15 cellular contexts compared by ENCODE assay signal in the genomic region with DNA sequence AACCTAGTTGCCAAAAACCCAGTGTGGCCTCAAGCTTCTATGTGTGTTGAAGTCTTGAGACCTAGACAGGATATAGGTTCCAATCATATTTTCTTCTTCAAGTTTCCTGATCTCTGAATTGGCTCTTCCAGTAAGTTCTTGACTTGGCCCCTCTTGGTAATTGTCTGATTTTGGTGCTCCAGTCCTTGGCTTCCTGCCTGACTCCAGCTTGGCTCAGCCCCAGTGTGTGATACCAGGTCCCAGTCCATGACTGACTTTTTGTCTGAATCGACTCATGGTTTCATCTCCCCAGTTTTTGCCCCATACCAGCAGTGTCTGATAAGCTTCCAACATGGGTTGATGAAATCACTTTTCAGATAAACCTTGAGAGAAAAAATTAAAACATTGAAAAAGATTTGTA.
DNase-seq lines count a peak whose midpoint lies in the region; ATAC-seq and TF ChIP-seq lines count a peak whose summit lies in the region.
"Had no signal": no experiment of that assay in that cellular context is flagged by ENCODE, and none has a peak within 500 bp of the region (broad histone marks: within the 10 kb centered on the region; RNA-seq: fewer than 3 reads in every experiment).

No MANE protein-coding gene starts in this region.

- no peak overlapping the region for H3K27ac ChIP-seq in right atrium auricular region
- H3K27ac ChIP-seq in testis = no peak overlapping the region
- H3K27ac ChIP-seq: C4-2B, neural progenitor cell, thoracic aorta had no signal

- DNase-seq in Right ventricle myocardium inferior (ENCODE audit: missing footprints) = peak; percentile 76
- DNase-seq in right atrium auricular region (ENCODE audit: low spot score) = no peak
- DNase-seq in cardiac fibroblast (ENCODE audit: low read depth in 2 of 2) = peak; percentile 57 to 78
- peak; percentile 74 for DNase-seq in left cardiac atrium
- DNase-seq in testis = peak; percentile 59
- no peak for DNase-seq in activated gamma-delta T cell treated with Interleukin-2 at 50 U/mL for 16 hours
- DNase-seq in MV-4-11 (lab: John Stamatoyannopoulos, UW) = no peak
- DNase-seq in NCI-H2171 (lab: John Stamatoyannopoulos, UW) = no peak
- DNase-seq: activated CD4-positive, alpha-beta T cell treated with anti-CD3 and anti-CD28 coated beads for 4 hours; GOT3; NCI-H187; RPMI8226 had no signal

- TF ChIP-seq CTCF in right atrium auricular region (IDR thresholded peaks at IDR 0.05) (no peak), cardiac fibroblast (IDR thresholded peaks at IDR 0.05; ENCODE audit: low read depth, low read length) (no peak), testis (IDR thresholded peaks at IDR 0.05) (no peak)

- no peaks in the 10 kb centered on the region for H3K9me3 ChIP-seq in right atrium auricular region
- H3K9me3 ChIP-seq in testis = no peaks in the 10 kb centered on the region
- H3K9me3 ChIP-seq: thoracic aorta had no signal

- 40 to 50% methylated on average over 1 of the region's 1 CpG for WGBS in testis, 2 donors

- H3K36me3 ChIP-seq in right atrium auricular region (no peaks in the 10 kb centered on the region), testis (ENCODE audit: low read depth, missing control alignments) (no peaks in the 10 kb centered on the region)
- H3K36me3 ChIP-seq: neural progenitor cell, thoracic aorta had no signal

- intact Hi-C loops in Right ventricle myocardium inferior (cut with DNase I) = no loop called here
- intact Hi-C loops in left cardiac atrium (cut with DNase I) = no loop called here
- intact Hi-C loops in testis (cut with DNase I; ENCODE audit: low total_unique reads) = no loop called here

- H3K4me1 ChIP-seq in right atrium auricular region (peaks cover 0 to 8% of the 10 kb centered on the region in 2 donors), testis (peaks cover 10% of the 10 kb centered on the region)
- H3K4me1 ChIP-seq: neural progenitor cell had no signal

- H3K4me3 ChIP-seq in right atrium auricular region (no peak overlapping the region), cardiac fibroblast (replicated peaks in 1 of 2; ENCODE audit: low read depth in 2 of 2, low read length in 2 of 2) (no peak overlapping the region), testis (no peak overlapping the region)
- H3K4me3 ChIP-seq: neural progenitor cell, thoracic aorta had no signal

- no peak for TF ChIP-seq POLR2A in testis (IDR thresholded peaks at IDR 0.05)

- H3K27me3 ChIP-seq in right atrium auricular region = no peaks in the 10 kb centered on the region
- H3K27me3 ChIP-seq in testis = no peaks in the 10 kb centered on the region
- H3K27me3 ChIP-seq: neural progenitor cell had no signal

- peak; percentile 56 for ATAC-seq in Right ventricle myocardium inferior
- ATAC-seq in left cardiac atrium = peak; percentile 50 to 73

Comparison
In these comparisons a context has a peak if more than half of its experiments do, and no peak if none do; other contexts are left out.
1. DNase-seq: peak in Right ventricle myocardium inferior (single experiment), cardiac fibroblast (2 of 2), left cardiac atrium (single experiment) and testis (single experiment); none in right atrium auricular region (single experiment), activated gamma-delta T cell treated with Interleukin-2 at 50 U/mL for 16 hours (single experiment), MV-4-11 (single experiment) and NCI-H2171 (single experiment).